ENCODE assay signal across 1 cellular context in genomic region chr16:11262915-11263314, GRCh38.
TF ChIP-seq lines count a peak whose summit lies in the region.

No MANE protein-coding gene starts in this region.

TF ChIP-seq in K562, 482 proteins besides CTCF, POLR2A, EP300 and RAD21:
- TF ChIP-seq SNIP1 (IDR thresholded peaks at IDR 0.05; ENCODE audit: low read depth) (no peak), POLR3A (IDR thresholded peaks at IDR 0.05; ENCODE audit: borderline replicate concordance, extremely low read depth, insufficient read depth, insufficient read length) (no peak), SPI1 (IDR thresholded peaks at IDR 0.05; ENCODE audit: borderline replicate concordance, low read depth, low read length) (no peak), SMARCC2 (IDR thresholded peaks at IDR 0.05; ENCODE audit: low read depth) (no peak), CBX3 (IDR thresholded peaks at IDR 0.05; ENCODE audit: borderline replicate concordance in 1 of 2, low read length in 2 of 2) (no peak), FOXA1 (IDR thresholded peaks at IDR 0.05; ENCODE audit: borderline replicate concordance) (no peak), SUPT5H (IDR thresholded peaks at IDR 0.05) (no peak), TCFL5 (CRISPR knock-in tag; conservative IDR thresholded peaks at IDR 0.05) (no peak), IRF1 (CRISPR knock-in tag; IDR thresholded peaks at IDR 0.05; ENCODE audit: borderline replicate concordance) (no peak), ZNF444 (CRISPR knock-in tag; IDR thresholded peaks at IDR 0.05) (no peak), ZNF695 (CRISPR knock-in tag; IDR thresholded peaks at IDR 0.05) (no peak), ZNF699 (CRISPR knock-in tag; IDR thresholded peaks at IDR 0.05; ENCODE audit: insufficient replicate concordance) (no peak), ELF4 (CRISPR knock-in tag; IDR thresholded peaks at IDR 0.05) (no peak), SIX5 (IDR thresholded peaks at IDR 0.05; ENCODE audit: borderline replicate concordance in 1 of 2, insufficient read depth in 1 of 2, low read depth in 1 of 2, low read length in 2 of 2) (no peak), MTA3 (IDR thresholded peaks at IDR 0.05; ENCODE audit: borderline replicate concordance) (no peak), RERE (CRISPR knock-in tag; IDR thresholded peaks at IDR 0.05; ENCODE audit: borderline replicate concordance) (no peak), ZNF408 (CRISPR knock-in tag; IDR thresholded peaks at IDR 0.05; ENCODE audit: low read depth) (no peak), SMARCE1 (IDR thresholded peaks at IDR 0.05) (no peak)
- TF ChIP-seq, protein P1, sequence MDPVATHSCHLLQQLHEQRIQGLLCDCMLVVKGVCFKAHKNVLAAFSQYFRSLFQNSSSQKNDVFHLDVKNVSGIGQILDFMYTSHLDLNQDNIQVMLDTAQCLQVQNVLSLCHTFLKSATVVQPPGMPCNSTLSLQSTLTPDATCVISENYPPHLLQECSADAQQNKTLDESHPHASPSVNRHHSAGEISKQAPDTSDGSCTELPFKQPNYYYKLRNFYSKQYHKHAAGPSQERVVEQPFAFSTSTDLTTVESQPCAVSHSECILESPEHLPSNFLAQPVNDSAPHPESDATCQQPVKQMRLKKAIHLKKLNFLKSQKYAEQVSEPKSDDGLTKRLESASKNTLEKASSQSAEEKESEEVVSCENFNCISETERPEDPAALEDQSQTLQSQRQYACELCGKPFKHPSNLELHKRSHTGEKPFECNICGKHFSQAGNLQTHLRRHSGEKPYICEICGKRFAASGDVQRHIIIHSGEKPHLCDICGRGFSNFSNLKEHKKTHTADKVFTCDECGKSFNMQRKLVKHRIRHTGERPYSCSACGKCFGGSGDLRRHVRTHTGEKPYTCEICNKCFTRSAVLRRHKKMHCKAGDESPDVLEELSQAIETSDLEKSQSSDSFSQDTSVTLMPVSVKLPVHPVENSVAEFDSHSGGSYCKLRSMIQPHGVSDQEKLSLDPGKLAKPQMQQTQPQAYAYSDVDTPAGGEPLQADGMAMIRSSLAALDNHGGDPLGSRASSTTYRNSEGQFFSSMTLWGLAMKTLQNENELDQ (CRISPR knock-in tag; IDR thresholded peaks at IDR 0.05; ENCODE audit: borderline replicate concordance) = no peak
- TF ChIP-seq, protein P2, sequence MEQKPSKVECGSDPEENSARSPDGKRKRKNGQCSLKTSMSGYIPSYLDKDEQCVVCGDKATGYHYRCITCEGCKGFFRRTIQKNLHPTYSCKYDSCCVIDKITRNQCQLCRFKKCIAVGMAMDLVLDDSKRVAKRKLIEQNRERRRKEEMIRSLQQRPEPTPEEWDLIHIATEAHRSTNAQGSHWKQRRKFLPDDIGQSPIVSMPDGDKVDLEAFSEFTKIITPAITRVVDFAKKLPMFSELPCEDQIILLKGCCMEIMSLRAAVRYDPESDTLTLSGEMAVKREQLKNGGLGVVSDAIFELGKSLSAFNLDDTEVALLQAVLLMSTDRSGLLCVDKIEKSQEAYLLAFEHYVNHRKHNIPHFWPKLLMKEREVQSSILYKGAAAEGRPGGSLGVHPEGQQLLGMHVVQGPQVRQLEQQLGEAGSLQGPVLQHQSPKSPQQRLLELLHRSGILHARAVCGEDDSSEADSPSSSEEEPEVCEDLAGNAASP (IDR thresholded peaks at IDR 0.05) = no peak
